In genomic region chr12:57477710-57478681, GRCh38 we compare ENCODE assay signal across 1 cellular context.
TF ChIP-seq lines count a peak whose summit lies in the region.

No MANE protein-coding gene starts in this region.

TF ChIP-seq in K562, 482 proteins besides CTCF, POLR2A, EP300 and RAD21 (continued from another document):
- TF ChIP-seq USF2 (CRISPR knock-in tag; IDR thresholded peaks at IDR 0.05) = no peak
- peak; percentile 38 for TF ChIP-seq HNRNPLL (IDR thresholded peaks at IDR 0.05; ENCODE audit: low read depth, low read length, poor library complexity, severe bottlenecking)
- TF ChIP-seq KAT7 (CRISPR knock-in tag; IDR thresholded peaks at IDR 0.05; ENCODE audit: borderline replicate concordance) = no peak
- TF ChIP-seq NCOA1 (IDR thresholded peaks at IDR 0.05; ENCODE audit: low read depth) = no peak
- TF ChIP-seq ZNF133 (CRISPR knock-in tag; IDR thresholded peaks at IDR 0.05) = no peak
- TF ChIP-seq ZBTB9 (CRISPR knock-in tag; IDR thresholded peaks at IDR 0.05) = peak; percentile 49; the same call in 1 of the 2 replicates
- TF ChIP-seq ZNF589 (CRISPR knock-in tag; IDR thresholded peaks at IDR 0.05; ENCODE audit: low read depth) = peak; percentile 77; the same call in 1 of the 2 replicates
- no peak for TF ChIP-seq TOE1 (IDR thresholded peaks at IDR 0.05; ENCODE audit: borderline replicate concordance)
- TF ChIP-seq TOE1 (CRISPR knock-in tag; IDR thresholded peaks at IDR 0.05; ENCODE audit: borderline replicate concordance, low read depth) = no peak
- no peak for TF ChIP-seq SREBF1 (IDR thresholded peaks at IDR 0.05; ENCODE audit: borderline replicate concordance, low read depth, low read length)
- no peak for TF ChIP-seq TRIM28 (IDR thresholded peaks at IDR 0.05)
- TF ChIP-seq IFI16 (CRISPR knock-in tag; IDR thresholded peaks at IDR 0.05) = no peak
- TF ChIP-seq FOXO4 (CRISPR knock-in tag; IDR thresholded peaks at IDR 0.05) = no peak
- 0 out of 2 replicates have a peak, but pooled peaks have one; percentile 44 for TF ChIP-seq ELF4 (CRISPR knock-in tag; IDR thresholded peaks at IDR 0.05)
- TF ChIP-seq CAMTA2 (CRISPR knock-in tag; conservative IDR thresholded peaks at IDR 0.05) = no peak
- no peak for TF ChIP-seq UBTF (IDR thresholded peaks at IDR 0.05; ENCODE audit: borderline replicate concordance in 1 of 2, low read depth in 2 of 2, low read length in 2 of 2)
- no peak for TF ChIP-seq MXI1 (IDR thresholded peaks at IDR 0.05; ENCODE audit: low read depth, low read length)
- TF ChIP-seq ZNF778 (CRISPR knock-in tag; IDR thresholded peaks at IDR 0.05) = no peak
- TF ChIP-seq GTF2A2 (tag; IDR thresholded peaks at IDR 0.05) = no peak
- TF ChIP-seq TEAD2 (tag; IDR thresholded peaks at IDR 0.05) = no peak
- no peak for TF ChIP-seq ZFPM2 (CRISPR knock-in tag; IDR thresholded peaks at IDR 0.05)
- TF ChIP-seq CBFA2T3 (IDR thresholded peaks at IDR 0.05) = no peak
- TF ChIP-seq ZNF184 (CRISPR knock-in tag; IDR thresholded peaks at IDR 0.05) = no peak
- TF ChIP-seq SOX6 (IDR thresholded peaks at IDR 0.05) = 0 out of 2 replicates have a peak, but pooled peaks have one; percentile 9
- no peak for TF ChIP-seq POU5F1 (IDR thresholded peaks at IDR 0.05; ENCODE audit: borderline replicate concordance, low read depth, low read length, partially characterized antibody)
- TF ChIP-seq GABPA (tag; conservative IDR thresholded peaks at IDR 0.05; ENCODE audit: low read depth) = peak; percentile 62
- no peak for TF ChIP-seq SLC30A9 (CRISPR knock-in tag; IDR thresholded peaks at IDR 0.05)
- TF ChIP-seq ZNF740 (CRISPR knock-in tag; IDR thresholded peaks at IDR 0.05) = no peak
- TF ChIP-seq ZNF740 (tag; IDR thresholded peaks at IDR 0.05) = no peak
- TF ChIP-seq FOS (IDR thresholded peaks at IDR 0.05; ENCODE audit: extremely low read depth, insufficient read length) = no peak
- peak; percentile 28; the same call in 1 of the 2 replicates for TF ChIP-seq EGR1 (conservative IDR thresholded peaks at IDR 0.05)
- TF ChIP-seq ZFX (CRISPR knock-in tag; IDR thresholded peaks at IDR 0.05) = 0 out of 2 replicates have a peak, but pooled peaks have one; percentile 2
- peak; percentile 54; the same call in 1 of the 2 replicates for TF ChIP-seq JUND (IDR thresholded peaks at IDR 0.05; ENCODE audit: borderline replicate concordance, low read depth, low read length)
- no peak for TF ChIP-seq JUND (tag; IDR thresholded peaks at IDR 0.05; ENCODE audit: borderline replicate concordance, low read depth, low read length)
- TF ChIP-seq NFE2 (IDR thresholded peaks at IDR 0.05; ENCODE audit: low read depth) = no peak
- no peak for TF ChIP-seq ZNF354B (CRISPR knock-in tag; IDR thresholded peaks at IDR 0.05)
- no peak for TF ChIP-seq MCM3 (IDR thresholded peaks at IDR 0.05)
- TF ChIP-seq CREBBP (IDR thresholded peaks at IDR 0.05; ENCODE audit: low read depth, low read length) = no peak
- TF ChIP-seq BDP1 (IDR thresholded peaks at IDR 0.05; ENCODE audit: insufficient read depth, insufficient read length) = no peak
- TF ChIP-seq YY1 (IDR thresholded peaks at IDR 0.05; ENCODE audit: borderline replicate concordance in 1 of 3, control insufficient read depth in 1 of 3, extremely low read depth in 1 of 3, insufficient read depth in 3 of 3, insufficient read length in 1 of 3, insufficient replicate concordance in 2 of 3, low read depth in 1 of 3, low read length in 2 of 3) = no peak
- no peak for TF ChIP-seq RBFOX2 (IDR thresholded peaks at IDR 0.05; ENCODE audit: low read depth, low read length)
